In genomic region chr2:60409207-60409871, GRCh38 we compare ENCODE assay signal across 22 cellular contexts.
DNase-seq lines count a peak whose midpoint lies in the region; FAIRE-seq and TF ChIP-seq lines count a peak whose summit lies in the region.
"Had no signal": no experiment of that assay in that cellular context is flagged by ENCODE, and none has a peak within 500 bp of the region (broad histone marks: within the 10 kb centered on the region; RNA-seq: fewer than 3 reads in every experiment).

No MANE protein-coding gene starts in this region.

- H3K4me2 ChIP-seq in BLaER1 treated with 17β-estradiol and CSF1 and Interleukin-3, amounts not matched to agents 10 nM and 100 nM: peak overlapping the region in 10 of 11 experiments; percentile 82 to 96 (median 90); a peak in 20 of 22 replicates
- no peak overlapping the region for H3K4me2 ChIP-seq in mammary epithelial cell (ENCODE audit: insufficient read depth, low read depth, low read length)
- H3K4me2 ChIP-seq in keratinocyte (ENCODE audit: control insufficient read depth, extremely low read depth, insufficient read depth, low read depth, low read length): peak overlapping the region; percentile 53
- peak overlapping the region; percentile 40 for H3K4me2 ChIP-seq in smooth muscle cell
- H3K4me2 ChIP-seq in MM.1S (ENCODE audit: low read depth, low read length): no peak overlapping the region
- H3K4me2 ChIP-seq: PC-9 had no signal

- H3K9ac ChIP-seq in BLaER1 treated with 17β-estradiol and CSF1 and Interleukin-3, amounts not matched to agents 10 nM and 100 nM: no peak overlapping the region
- H3K9ac ChIP-seq in mammary epithelial cell (ENCODE audit: insufficient read depth, low read length) (no peak overlapping the region), keratinocyte (ENCODE audit: control insufficient read depth, extremely low read depth, insufficient read depth, low read length) (no peak overlapping the region), smooth muscle cell (ENCODE audit: low read depth) (no peak overlapping the region), MM.1S (ENCODE audit: low read length) (no peak overlapping the region)

- no peak for FAIRE-seq in keratinocyte (lab: Jason Lieb, UNC)
- FAIRE-seq: GM12891, H54 had no signal

- no peaks in the 10 kb centered on the region for H3K27me3 ChIP-seq in BLaER1 treated with 17β-estradiol and CSF1 and Interleukin-3, amounts not matched to agents 10 nM and 100 nM
- H3K27me3 ChIP-seq in mammary epithelial cell (ENCODE audit: insufficient read depth, low read length) (no peaks in the 10 kb centered on the region), keratinocyte (ENCODE audit: control insufficient read depth, extremely low read depth, insufficient read depth, low read length) (peaks cover 5% of the 10 kb centered on the region), smooth muscle cell (ENCODE audit: low read depth) (no peaks in the 10 kb centered on the region), MM.1S (replicated peaks; ENCODE audit: insufficient read depth, low read length) (no peaks in the 10 kb centered on the region)

- 61% methylated on average over 11 of the region's 11 CpGs for WGBS in mammary epithelial cell (ENCODE audit: low coverage, missing lambda C conversion rate)
- 60% methylated on average over 11 of the region's 11 CpGs for WGBS in smooth muscle cell (ENCODE audit: low lambda C conversion rate)

- no peaks in the 10 kb centered on the region for H3K36me3 ChIP-seq in BLaER1 treated with 17β-estradiol and CSF1 and Interleukin-3, amounts not matched to agents 10 nM and 100 nM
- H3K36me3 ChIP-seq in mammary epithelial cell (ENCODE audit: insufficient read depth, low read length) (no peaks in the 10 kb centered on the region), keratinocyte (ENCODE audit: control insufficient read depth in 2 of 2, extremely low read depth in 1 of 2, insufficient read depth in 2 of 2, low read length in 2 of 2) (no peaks in the 10 kb centered on the region), smooth muscle cell (ENCODE audit: low read depth) (no peaks in the 10 kb centered on the region), MM.1S (replicated peaks; ENCODE audit: insufficient read depth, low read length) (no peaks in the 10 kb centered on the region)

- dilution Hi-C loops in mammary epithelial cell (cut with HindIII; ENCODE audit: low sequenced_read_pairs) (no loop called here), keratinocyte (cut with MboI; ENCODE audit: extremely low pct_ligation_motif_present, low sequenced_read_pairs) (no loop called here)

- H3K4me3 ChIP-seq in BLaER1 treated with 17β-estradiol and CSF1 and Interleukin-3, amounts not matched to agents 10 nM and 100 nM: no peak overlapping the region
- no peak overlapping the region for H3K4me3 ChIP-seq in mammary epithelial cell (replicated peaks in 1 of 3; ENCODE audit: insufficient read depth in 1 of 3, low read depth in 2 of 3, low read length in 3 of 3)
- no peak overlapping the region for H3K4me3 ChIP-seq in keratinocyte (ENCODE audit: control insufficient read depth in 2 of 3, extremely low read depth in 1 of 3, insufficient read depth in 2 of 3, low read depth in 1 of 3, low read length in 3 of 3)
- H3K4me3 ChIP-seq in smooth muscle cell: no peak overlapping the region
- H3K4me3 ChIP-seq in MM.1S (ENCODE audit: low read length): no peak overlapping the region
- H3K4me3 ChIP-seq: PC-9 had no signal

- TF ChIP-seq CTCF in mammary epithelial cell (conservative IDR thresholded peaks at IDR 0.05 in 1 of 2, IDR thresholded peaks at IDR 0.05 in 1 of 2; ENCODE audit: extremely low read depth in 1 of 2, insufficient read depth in 1 of 2, low read depth in 1 of 2, low read length in 2 of 2) (no peak), keratinocyte (optimal IDR thresholded peaks at IDR 0.05 in 1 of 3, IDR thresholded peaks at IDR 0.05 in 1 of 3, conservative IDR thresholded peaks at IDR 0.05 in 1 of 3; ENCODE audit: extremely low read depth in 1 of 3, insufficient read depth in 2 of 3, low read length in 3 of 3) (no peak), smooth muscle cell (IDR thresholded peaks at IDR 0.05; ENCODE audit: borderline replicate concordance, insufficient read depth, poor library complexity, severe bottlenecking) (no peak), MM.1S (IDR thresholded peaks at IDR 0.05; ENCODE audit: low read length) (no peak)

- in situ Hi-C loops in mammary epithelial cell (cut with MboI; ENCODE audit: low sequenced_read_pairs in 2 of 2): no loop called here

- intact Hi-C loops in mammary epithelial cell (cut with micrococcal nuclease): no loop called here

- H3K4me1 ChIP-seq in BLaER1 treated with 17β-estradiol and CSF1 and Interleukin-3, amounts not matched to agents 10 nM and 100 nM: peaks cover 71 to 93% (median 89%) of the 10 kb centered on the region in 10 experiments
- peaks cover 4% of the 10 kb centered on the region for H3K4me1 ChIP-seq in mammary epithelial cell (ENCODE audit: insufficient read depth, low read length)
- H3K4me1 ChIP-seq in keratinocyte (ENCODE audit: control insufficient read depth, extremely low read depth, insufficient read depth, low read length): peaks cover 14% of the 10 kb centered on the region
- peaks cover 19% of the 10 kb centered on the region for H3K4me1 ChIP-seq in smooth muscle cell (ENCODE audit: low read depth)
- no peaks in the 10 kb centered on the region for H3K4me1 ChIP-seq in MM.1S (ENCODE audit: low read length)

- H3K79me2 ChIP-seq in mammary epithelial cell (ENCODE audit: insufficient read depth, low read length): no peaks in the 10 kb centered on the region
- no peaks in the 10 kb centered on the region for H3K79me2 ChIP-seq in keratinocyte (ENCODE audit: control insufficient read depth, insufficient read depth, low read length)
- no peaks in the 10 kb centered on the region for H3K79me2 ChIP-seq in smooth muscle cell (ENCODE audit: low read depth)
- H3K79me2 ChIP-seq in MM.1S (ENCODE audit: low read length): no peaks in the 10 kb centered on the region

- CTCF ChIA-PET in mammary epithelial cell (lab: Charles Lee; ENCODE audit: low non-redundant PET): no interaction called here

- H3K9me1 ChIP-seq in keratinocyte (ENCODE audit: control insufficient read depth, extremely low read depth, insufficient read depth, low read length): no peaks in the 10 kb centered on the region

- BruUV-seq in mammary epithelial cell (replicated peaks; lab: Mats Ljungman, UMichigan): no TSS peak

- peak; percentile 17 for DNase-seq in mammary epithelial cell
- DNase-seq in keratinocyte (ENCODE audit: low read depth, low spot score): no peak
- DNase-seq in smooth muscle cell (lab: John Stamatoyannopoulos, UW; ENCODE audit: unreplicated experiment): no peak
- no peak for DNase-seq in MM.1S
- no peak for DNase-seq in NOMO-1 treated with DMSO at 0.1 percent for 48 hours (lab: John Stamatoyannopoulos, UW; ENCODE audit: unreplicated experiment)
- no peak for DNase-seq in substantia nigra (lab: John Stamatoyannopoulos, UW)
- DNase-seq: Calu3, DMS79 treated with DMSO at 0.1 percent for 48 hours, GF-D8, Karpas-422, NCI-H1105 treated with DMSO at 0.1 percent for 48 hours, NCI-H146, NCI-H1930, NCI-H2107, NCI-H446, NCI-H524 treated with DMSO at 0.1 percent for 48 hours, NCI-H774, PC-9, Right ventricle myocardium superior had no signal

- H3K27ac ChIP-seq in BLaER1 treated with 17β-estradiol and CSF1 and Interleukin-3, amounts not matched to agents 10 nM and 100 nM: peak overlapping the region in 2 of 11 experiments; percentile 64 to 81; a peak in 2 of 22 replicates
- H3K27ac ChIP-seq in mammary epithelial cell (ENCODE audit: insufficient read depth, low read depth, low read length) (no peak overlapping the region), keratinocyte (ENCODE audit: control insufficient read depth, insufficient read depth, low read length) (no peak overlapping the region), smooth muscle cell (ENCODE audit: low read depth) (no peak overlapping the region), MM.1S (ENCODE audit: low read length) (no peak overlapping the region), substantia nigra (ENCODE audit: low read depth, low read length, poor library complexity, severe bottlenecking) (no peak overlapping the region)
- H3K27ac ChIP-seq: PC-9 had no signal

- H2AFZ ChIP-seq in mammary epithelial cell (ENCODE audit: low read depth, low read length) (no peak overlapping the region), keratinocyte (ENCODE audit: control insufficient read depth, low read length) (no peak overlapping the region), smooth muscle cell (ENCODE audit: low read depth) (no peak overlapping the region), MM.1S (ENCODE audit: low read length) (no peak overlapping the region)
- H2AFZ ChIP-seq: PC-9 had no signal

- no peaks in the 10 kb centered on the region for H3K9me2 ChIP-seq in MM.1S (replicated peaks; ENCODE audit: insufficient read depth, low read length)

- peaks cover 0 to 2% (median 0%) of the 10 kb centered on the region in 11 experiments; a peak in 5 of 22 replicates for H3K9me3 ChIP-seq in BLaER1 treated with 17β-estradiol and CSF1 and Interleukin-3, amounts not matched to agents 10 nM and 100 nM (replicated peaks in 1 of 11)
- no peaks in the 10 kb centered on the region for H3K9me3 ChIP-seq in mammary epithelial cell (replicated peaks; ENCODE audit: insufficient read depth, low read length)
- no peaks in the 10 kb centered on the region for H3K9me3 ChIP-seq in keratinocyte (ENCODE audit: control insufficient read depth, low read depth, low read length)
- H3K9me3 ChIP-seq in smooth muscle cell (replicated peaks; ENCODE audit: low read depth): no peaks in the 10 kb centered on the region
- no peaks in the 10 kb centered on the region for H3K9me3 ChIP-seq in MM.1S (replicated peaks; ENCODE audit: insufficient read depth, low read length)

- no peaks in the 10 kb centered on the region for H4K20me1 ChIP-seq in BLaER1 treated with 17β-estradiol and CSF1 and Interleukin-3, amounts not matched to agents 10 nM and 100 nM
- H4K20me1 ChIP-seq in mammary epithelial cell (ENCODE audit: insufficient read depth, low read length) (no peaks in the 10 kb centered on the region), keratinocyte (ENCODE audit: control insufficient read depth, extremely low read depth, insufficient read depth, low read length) (no peaks in the 10 kb centered on the region), smooth muscle cell (ENCODE audit: low read depth) (no peaks in the 10 kb centered on the region), MM.1S (ENCODE audit: insufficient read depth, low read length) (no peaks in the 10 kb centered on the region)

- H3F3A ChIP-seq in smooth muscle cell (ENCODE audit: low read depth): no peaks in the 10 kb centered on the region
- no peaks in the 10 kb centered on the region for H3F3A ChIP-seq in MM.1S (ENCODE audit: insufficient read depth, low read length)

Comparison
In these comparisons a context has a peak if more than half of its experiments do, and no peak if none do; other contexts are left out.
1. H3K4me2 ChIP-seq: peak in BLaER1 treated with 17β-estradiol and CSF1 and Interleukin-3, amounts not matched to agents 10 nM and 100 nM (10 of 11), keratinocyte (single experiment) and smooth muscle cell (single experiment); none in mammary epithelial cell (single experiment) and MM.1S (single experiment).